Comparison of ENCODE assay signal across 40 cellular contexts in genomic region chr3:98034486-98034885, GRCh38. TPM values are rescaled to one million over a fixed set of nuclear protein-coding genes. Genes with fewer than 3 reads are reported as not detected.
"Had no signal": no experiment of that assay in that cellular context is flagged by ENCODE, and none has a peak within 500 bp of the region (broad histone marks: within the 10 kb centered on the region; RNA-seq: fewer than 3 reads in every experiment).

No MANE protein-coding gene starts in this region.

- FAIRE-seq: endometrium, endothelial cell of umbilical vein had no signal

- H3K79me2 ChIP-seq: hepatocyte had no signal

- ATAC-seq: activated CD4-positive, alpha-beta T cell treated with anti-CD3 and anti-CD28 coated beads for 36 hours; activated CD8-positive, alpha-beta memory T cell treated with anti-CD3 and anti-CD28 coated beads, Interleukin-2, amount 10 ng/mL, durations not matched to agents 7 days and 5 days; activated CD8-positive, alpha-beta T cell treated with anti-CD3 and anti-CD28 coated beads, Interleukin-2, amount 10 ng/mL, durations not matched to agents 7 days and 5 days; activated naive CD8-positive, alpha-beta T cell treated with anti-CD3 and anti-CD28 coated beads, Interleukin-2, amount 50 U/mL, for 24 hours; gastroesophageal sphincter; heart right ventricle had no signal

- H3K27ac Mint-ChIP-seq: activated CD4-positive, alpha-beta memory T cell treated with anti-CD3 and anti-CD28 coated beads for 36 hours; activated CD4-positive, alpha-beta T cell treated with anti-CD3 and anti-CD28 coated beads for 36 hours; activated CD4-positive, alpha-beta T cell treated with anti-CD3 and anti-CD28 coated beads, Interleukin-2, amount 10 ng/mL, durations not matched to agents 24 days and 14 days; activated CD8-positive, alpha-beta memory T cell treated with anti-CD3 and anti-CD28 coated beads, Interleukin-2, amount 10 ng/mL, durations not matched to agents 7 days and 5 days; activated CD8-positive, alpha-beta T cell treated with anti-CD3 and anti-CD28 coated beads, Interleukin-2, amount 10 ng/mL, durations not matched to agents 7 days and 5 days; activated naive CD4-positive, alpha-beta T cell treated with anti-CD3 and anti-CD28 coated beads for 36 hours; activated naive CD4-positive, alpha-beta T cell treated with anti-CD3 and anti-CD28 coated beads, Interleukin-2, amount 50 U/mL, for 24 hours; activated naive CD8-positive, alpha-beta T cell treated with anti-CD3 and anti-CD28 coated beads for 36 hours; activated naive CD8-positive, alpha-beta T cell treated with anti-CD3 and anti-CD28 coated beads, Interleukin-2, amount 50 U/mL, for 24 hours; activated T-helper 1 cell treated with anti-CD3 and anti-CD28 coated beads, Interleukin-12 subunit alpha, Interleukin-12 subunit beta, Interleukin-2, Interleukin-4 antibody, amounts not matched to agents 30 ng/mL and 10 ng/mL and 1 ng/mL, durations not matched to agents 14 hours and 24 hours and 36 hours; activated T-helper 2 cell treated with anti-CD3 and anti-CD28 coated beads, Interferon-gamma antibody, Interleukin-2, Interleukin-4, amounts not matched to agents 10 μg/mL and 5 μg/mL and 100 μg/mL, durations not matched to agents 14 hours and 24 hours and 36 hours; brain had no signal

- H3K36me3 ChIP-seq: adrenal gland, ascending aorta, breast epithelium, cardiac muscle cell, colonic mucosa, esophagus squamous epithelium, gastroesophageal sphincter, heart right ventricle had no signal

- H3K36me3 Mint-ChIP-seq: activated CD4-positive, alpha-beta memory T cell treated with anti-CD3 and anti-CD28 coated beads for 36 hours; activated naive CD4-positive, alpha-beta T cell treated with anti-CD3 and anti-CD28 coated beads, Interleukin-2, amount 50 U/mL, for 24 hours; activated naive CD8-positive, alpha-beta T cell treated with anti-CD3 and anti-CD28 coated beads for 36 hours; brain had no signal

- H3K4me3 Mint-ChIP-seq: activated CD4-positive, alpha-beta memory T cell treated with anti-CD3 and anti-CD28 coated beads for 36 hours; activated CD4-positive, alpha-beta T cell treated with anti-CD3 and anti-CD28 coated beads for 36 hours; activated CD4-positive, alpha-beta T cell treated with anti-CD3 and anti-CD28 coated beads, Interleukin-2, amount 10 ng/mL, durations not matched to agents 24 days and 14 days; activated CD8-positive, alpha-beta memory T cell treated with anti-CD3 and anti-CD28 coated beads, Interleukin-2, amount 10 ng/mL, durations not matched to agents 7 days and 5 days; activated CD8-positive, alpha-beta T cell treated with anti-CD3 and anti-CD28 coated beads, Interleukin-2, amount 10 ng/mL, durations not matched to agents 7 days and 5 days; activated naive CD4-positive, alpha-beta T cell treated with anti-CD3 and anti-CD28 coated beads for 36 hours; activated naive CD4-positive, alpha-beta T cell treated with anti-CD3 and anti-CD28 coated beads, Interleukin-2, amount 50 U/mL, for 24 hours; activated naive CD8-positive, alpha-beta T cell treated with anti-CD3 and anti-CD28 coated beads for 36 hours; activated naive CD8-positive, alpha-beta T cell treated with anti-CD3 and anti-CD28 coated beads, Interleukin-2, amount 50 U/mL, for 24 hours; activated T-helper 1 cell treated with anti-CD3 and anti-CD28 coated beads, Interleukin-12 subunit alpha, Interleukin-12 subunit beta, Interleukin-2, Interleukin-4 antibody, amounts not matched to agents 30 ng/mL and 10 ng/mL and 1 ng/mL, durations not matched to agents 14 hours and 24 hours and 36 hours; brain had no signal

- H3K4me1 ChIP-seq: adrenal gland, ascending aorta, breast epithelium, colonic mucosa had no signal

- H3K27me3 ChIP-seq: ascending aorta, colonic mucosa, hepatocyte had no signal

- DNase-seq: activated CD4-positive, alpha-beta memory T cell treated with anti-CD3 and anti-CD28 coated beads for 36 hours; activated CD4-positive, alpha-beta T cell treated with anti-CD3 and anti-CD28 coated beads for 36 hours; activated CD4-positive, CD25-positive, alpha-beta regulatory T cell; activated CD4-positive, CD25-positive, alpha-beta regulatory T cell treated with anti-CD3 and anti-CD28 coated beads, Interleukin-2, amount 50 U/mL, for 72 hours; activated CD8-positive, alpha-beta memory T cell treated with anti-CD3 and anti-CD28 coated beads, Interleukin-2, amount 10 ng/mL, durations not matched to agents 7 days and 5 days; activated CD8-positive, alpha-beta memory T cell treated with anti-CD3 and anti-CD28 coated beads, Interleukin-2, amount 50 U/mL, for 4 hours; activated CD8-positive, alpha-beta T cell treated with anti-CD3 and anti-CD28 coated beads, Interleukin-2, amount 10 ng/mL, durations not matched to agents 7 days and 5 days; activated effector memory CD4-positive, alpha-beta T cell treated with anti-CD3 and anti-CD28 coated beads, Interleukin-2, amount 50 U/mL, for 16 hours; activated naive CD4-positive, alpha-beta T cell treated with anti-CD3 and anti-CD28 coated beads for 36 hours; activated naive CD8-positive, alpha-beta T cell treated with anti-CD3 and anti-CD28 coated beads for 36 hours; activated naive CD8-positive, alpha-beta T cell treated with anti-CD3 and anti-CD28 coated beads, Interleukin-2, amount 50 U/mL, for 24 hours; activated T-cell treated with anti-CD3 and anti-CD28 coated beads, Interleukin-2, amount 50 U/mL, for 1 hour; activated T-cell treated with anti-CD3 and anti-CD28 coated beads, Interleukin-2, amount 50 U/mL, for 48 hours; adrenal gland; central memory CD4-positive, alpha-beta T cell; cerebellar nuclear complex; colonic mucosa; effector CD8-positive, alpha-beta T cell; esophagus squamous epithelium; foreskin melanocyte; heart right ventricle had no signal

- H3K27ac ChIP-seq: adrenal gland, ascending aorta, breast epithelium, cardiac muscle cell, colonic mucosa, epithelial cell of prostate, esophagus squamous epithelium, gastroesophageal sphincter, heart right ventricle, hepatocyte had no signal

- H3K4me2 ChIP-seq: hepatocyte had no signal

- H3K9me3 Mint-ChIP-seq: activated CD4-positive, alpha-beta memory T cell treated with anti-CD3 and anti-CD28 coated beads for 36 hours; activated CD4-positive, alpha-beta T cell treated with anti-CD3 and anti-CD28 coated beads, Interleukin-2, amount 10 ng/mL, durations not matched to agents 24 days and 14 days; activated naive CD4-positive, alpha-beta T cell treated with anti-CD3 and anti-CD28 coated beads for 36 hours; activated naive CD4-positive, alpha-beta T cell treated with anti-CD3 and anti-CD28 coated beads, Interleukin-2, amount 50 U/mL, for 24 hours; activated naive CD8-positive, alpha-beta T cell treated with anti-CD3 and anti-CD28 coated beads for 36 hours; activated naive CD8-positive, alpha-beta T cell treated with anti-CD3 and anti-CD28 coated beads, Interleukin-2, amount 50 U/mL, for 24 hours; activated T-helper 1 cell treated with anti-CD3 and anti-CD28 coated beads, Interleukin-12 subunit alpha, Interleukin-12 subunit beta, Interleukin-2, Interleukin-4 antibody, amounts not matched to agents 30 ng/mL and 10 ng/mL and 1 ng/mL, durations not matched to agents 14 hours and 24 hours and 36 hours; activated T-helper 2 cell treated with anti-CD3 and anti-CD28 coated beads, Interferon-gamma antibody, Interleukin-2, Interleukin-4, amounts not matched to agents 10 μg/mL and 5 μg/mL and 100 μg/mL, durations not matched to agents 14 hours and 24 hours and 36 hours had no signal

- H3K9me3 ChIP-seq: adrenal gland, ascending aorta, breast epithelium, colonic mucosa, esophagus squamous epithelium, gastroesophageal sphincter, heart right ventricle had no signal

- H2AFZ ChIP-seq: hepatocyte had no signal

- H3K4me3 ChIP-seq: adrenal gland, ascending aorta, breast epithelium, cardiac muscle cell, colonic mucosa, esophagus squamous epithelium, gastroesophageal sphincter, heart right ventricle, hepatocyte had no signal

RNA-seq across cellular contexts. Expression of gene GABRR3, which starts 0.6 kb away (rescaled TPM):
- total RNA-seq: activated CD4-positive, alpha-beta memory T cell treated with anti-CD3 and anti-CD28 coated beads for 36 hours; activated CD4-positive, alpha-beta T cell treated with anti-CD3 and anti-CD28 coated beads for 36 hours; activated CD8-positive, alpha-beta memory T cell treated with anti-CD3 and anti-CD28 coated beads for 36 hours; activated CD8-positive, alpha-beta memory T cell treated with anti-CD3 and anti-CD28 coated beads, Interleukin-2, amount 10 ng/mL, durations not matched to agents 7 days and 5 days; activated CD8-positive, alpha-beta T cell treated with anti-CD3 and anti-CD28 coated beads, Interleukin-2, amount 10 ng/mL, durations not matched to agents 7 days and 5 days; activated naive CD4-positive, alpha-beta T cell treated with anti-CD3 and anti-CD28 coated beads for 36 hours; activated naive CD8-positive, alpha-beta T cell treated with anti-CD3 and anti-CD28 coated beads for 36 hours; activated T-helper 1 cell treated with anti-CD3 and anti-CD28 coated beads, Interleukin-12 subunit alpha, Interleukin-12 subunit beta, Interleukin-2, Interleukin-4 antibody, amounts not matched to agents 30 ng/mL and 10 ng/mL and 1 ng/mL, durations not matched to agents 14 hours and 24 hours and 36 hours; activated T-helper 2 cell treated with anti-CD3 and anti-CD28 coated beads, Interferon-gamma antibody, Interleukin-2, Interleukin-4, amounts not matched to agents 10 μg/mL and 5 μg/mL and 100 μg/mL, durations not matched to agents 14 hours and 24 hours and 36 hours; ascending aorta; breast epithelium; cardiac muscle cell; colonic mucosa; dermis microvascular lymphatic vessel endothelial cell; endothelial cell of umbilical vein; esophagus squamous epithelium; fibroblast of lung; fibroblast of villous mesenchyme; gastroesophageal sphincter; glomerular endothelial cell; heart right ventricle; hepatocyte had no signal
- polyA plus RNA-seq: adrenal gland, cardiac muscle cell, endothelial cell of umbilical vein, esophagus, fibroblast of lung, heart right ventricle, hepatocyte had no signal

RNA-seq across cellular contexts. Expression of gene OR5AC2, which starts 52.5 kb away (rescaled TPM):
- total RNA-seq: activated CD4-positive, alpha-beta memory T cell treated with anti-CD3 and anti-CD28 coated beads for 36 hours; activated CD4-positive, alpha-beta T cell treated with anti-CD3 and anti-CD28 coated beads for 36 hours; activated CD4-positive, alpha-beta T cell treated with anti-CD3 and anti-CD28 coated beads, Interleukin-2, amount 10 ng/mL, durations not matched to agents 24 days and 14 days; activated CD8-positive, alpha-beta memory T cell treated with anti-CD3 and anti-CD28 coated beads for 36 hours; activated CD8-positive, alpha-beta memory T cell treated with anti-CD3 and anti-CD28 coated beads, Interleukin-2, amount 10 ng/mL, durations not matched to agents 7 days and 5 days; activated CD8-positive, alpha-beta T cell treated with anti-CD3 and anti-CD28 coated beads, Interleukin-2, amount 10 ng/mL, durations not matched to agents 7 days and 5 days; activated naive CD4-positive, alpha-beta T cell treated with anti-CD3 and anti-CD28 coated beads for 36 hours; activated naive CD8-positive, alpha-beta T cell treated with anti-CD3 and anti-CD28 coated beads for 36 hours; activated T-helper 1 cell treated with anti-CD3 and anti-CD28 coated beads, Interleukin-12 subunit alpha, Interleukin-12 subunit beta, Interleukin-2, Interleukin-4 antibody, amounts not matched to agents 30 ng/mL and 10 ng/mL and 1 ng/mL, durations not matched to agents 14 hours and 24 hours and 36 hours; activated T-helper 2 cell treated with anti-CD3 and anti-CD28 coated beads, Interferon-gamma antibody, Interleukin-2, Interleukin-4, amounts not matched to agents 10 μg/mL and 5 μg/mL and 100 μg/mL, durations not matched to agents 14 hours and 24 hours and 36 hours; adrenal gland; ascending aorta; breast epithelium; cardiac muscle cell; colonic mucosa; dermis microvascular lymphatic vessel endothelial cell; endothelial cell of umbilical vein; esophagus squamous epithelium; fibroblast of lung; fibroblast of villous mesenchyme; gastroesophageal sphincter; glomerular endothelial cell; heart right ventricle; hepatocyte had no signal
- polyA plus RNA-seq: adrenal gland, cardiac muscle cell, endothelial cell of umbilical vein, esophagus, fibroblast of lung, heart right ventricle, hepatocyte had no signal
